ENCODE assay signal across 21 cellular contexts in the genomic region with DNA sequence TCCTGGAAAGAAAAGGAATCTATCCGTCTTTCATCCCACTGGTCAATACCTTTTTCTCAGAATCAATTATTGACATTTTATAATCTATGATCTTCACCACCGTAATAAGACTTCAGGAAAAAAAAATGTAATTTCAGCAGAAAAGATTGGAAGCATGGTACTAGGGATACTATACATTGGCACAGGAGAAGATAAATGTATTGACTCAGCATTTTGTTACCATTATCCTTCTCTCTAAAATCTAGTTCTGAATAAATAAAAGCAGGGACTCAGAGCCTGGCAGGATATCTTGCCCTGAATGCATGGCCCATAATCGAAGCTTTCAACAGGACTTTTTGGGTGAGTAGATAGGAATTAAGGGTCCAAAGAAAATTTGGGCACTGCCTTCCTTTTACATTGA.
A peak's percentile ranks its signal among the peaks of the same experiment; 100 is the strongest.
DNase-seq lines count a peak whose midpoint lies in the region; ATAC-seq, FAIRE-seq and TF ChIP-seq lines count a peak whose summit lies in the region.
"Had no signal": no experiment of that assay in that cellular context is flagged by ENCODE, and none has a peak within 500 bp of the region (broad histone marks: within the 10 kb centered on the region; RNA-seq: fewer than 3 reads in every experiment).

No MANE protein-coding gene starts in this region.

- H3K4me2 ChIP-seq in A549 (no peak overlapping the region), K562 (ENCODE audit: insufficient read depth, low read length) (no peak overlapping the region)
- H3K4me2 ChIP-seq: BLaER1 treated with 17β-estradiol and CSF1 and Interleukin-3, amounts not matched to agents 10 nM and 100 nM had no signal

- no peaks in the 10 kb centered on the region for H3K9me3 ChIP-seq in A549
- H3K9me3 ChIP-seq in K562 (replicated peaks; ENCODE audit: control insufficient read depth, insufficient read depth, low read depth, low read length): no peaks in the 10 kb centered on the region
- H3K9me3 ChIP-seq: BE2C had no signal

- no peak for TF ChIP-seq RAD21 in A549 (conservative IDR thresholded peaks at IDR 0.05 in 1 of 2, IDR thresholded peaks at IDR 0.05 in 1 of 2)
- TF ChIP-seq RAD21 in K562 (CRISPR knock-in tag; conservative IDR thresholded peaks at IDR 0.05 in 1 of 2, IDR thresholded peaks at IDR 0.05 in 1 of 2): no peak

- no peak overlapping the region for H3K27ac ChIP-seq in A549
- no peak overlapping the region for H3K27ac ChIP-seq in K562 (ENCODE audit: extremely low read depth, low read depth, low read length)
- H3K27ac ChIP-seq: 22Rv1; BLaER1 treated with 17β-estradiol and CSF1 and Interleukin-3, amounts not matched to agents 10 nM and 100 nM; GM23248 had no signal

- TF ChIP-seq CTCF in A549 (IDR thresholded peaks at IDR 0.05) (no peak), K562 (IDR thresholded peaks at IDR 0.05 in 2 of 3, conservative IDR thresholded peaks at IDR 0.05 in 1 of 3; ENCODE audit: insufficient read depth in 2 of 3, low read depth in 1 of 3, low read length in 3 of 3) (no peak)

- DNase-seq in DMS53 (lab: John Stamatoyannopoulos, UW) (peak; percentile 21), DMS53 treated with DMSO at 0.1 percent for 48 hours (lab: John Stamatoyannopoulos, UW; ENCODE audit: unreplicated experiment) (no peak), A549 (ENCODE audit: low read depth in 1 of 2, low spot score in 1 of 2) (no peak), K562 (ENCODE audit: extremely low read depth in 1 of 4, low spot score in 3 of 4) (no peak), glomerular visceral epithelial cell (ENCODE audit: extremely low spot score) (no peak), NCI-H1417 treated with DMSO at 0.1 percent for 48 hours (lab: John Stamatoyannopoulos, UW) (no peak)
- DNase-seq: ACHN; AML-193; BE2C; CD4-positive, alpha-beta T cell; CD8-positive, alpha-beta memory T cell; DND-41; GM23248; H9 had no signal

- ATAC-seq in A549: no peak
- no peak for ATAC-seq in K562
- ATAC-seq: HCT116 had no signal

- H3K9ac ChIP-seq in K562 (ENCODE audit: insufficient read depth in 1 of 2, low read depth in 2 of 2, low read length in 2 of 2): no peak overlapping the region
- H3K9ac ChIP-seq: BLaER1 treated with 17β-estradiol and CSF1 and Interleukin-3, amounts not matched to agents 10 nM and 100 nM; GM23248 had no signal

- intact Hi-C loops in K562 (cut with micrococcal nuclease): no loop called here

- H2AFZ ChIP-seq in K562 (ENCODE audit: low read depth, low read length): no peak overlapping the region
- H2AFZ ChIP-seq: GM23248 had no signal

- no peak for FAIRE-seq in A549 (lab: Jason Lieb, UNC)
- no peak for FAIRE-seq in K562 (lab: Jason Lieb, UNC)
- FAIRE-seq: A204.1, D721Med, G401.6, GM12892 had no signal

- H3K4me1 ChIP-seq in A549: no peaks in the 10 kb centered on the region
- H3K4me1 ChIP-seq in K562 (replicated peaks in 1 of 2; ENCODE audit: control insufficient read depth in 2 of 2, insufficient read depth in 2 of 2, low read length in 2 of 2): no peaks in the 10 kb centered on the region
- H3K4me1 ChIP-seq: BE2C; BLaER1 treated with 17β-estradiol and CSF1 and Interleukin-3, amounts not matched to agents 10 nM and 100 nM had no signal

- H3K4me3 ChIP-seq in A549: no peak overlapping the region
- H3K4me3 ChIP-seq in K562: no peak overlapping the region
- H3K4me3 ChIP-seq: BLaER1 treated with 17β-estradiol and CSF1 and Interleukin-3, amounts not matched to agents 10 nM and 100 nM; GM23248 had no signal

- no TSS peak for BruUV-seq in K562 (replicated peaks; lab: Mats Ljungman, UMichigan)

- TF ChIP-seq POLR2A in A549 (IDR thresholded peaks at IDR 0.05; ENCODE audit: low read length): no peak
- TF ChIP-seq POLR2A in K562 (conservative IDR thresholded peaks at IDR 0.05): no peak

- H3K9me1 ChIP-seq in K562 (ENCODE audit: control insufficient read depth, insufficient read depth, low read length): no peaks in the 10 kb centered on the region

- H4K20me1 ChIP-seq in K562 (replicated peaks; ENCODE audit: control insufficient read depth, insufficient read depth, low read length): no peaks in the 10 kb centered on the region
- H4K20me1 ChIP-seq: BLaER1 treated with 17β-estradiol and CSF1 and Interleukin-3, amounts not matched to agents 10 nM and 100 nM had no signal

- no peaks in the 10 kb centered on the region for H3K36me3 ChIP-seq in K562 (ENCODE audit: control insufficient read depth, insufficient read depth, low read length)
- H3K36me3 ChIP-seq: BE2C; BLaER1 treated with 17β-estradiol and CSF1 and Interleukin-3, amounts not matched to agents 10 nM and 100 nM had no signal

- POLR2A ChIA-PET in A549 (lab: Yijun Ruan, JAX): no interaction called here
- POLR2A ChIA-PET in K562 (lab: Yijun Ruan, JAX): no interaction called here

- H3K79me2 ChIP-seq in K562 (ENCODE audit: control insufficient read depth, insufficient read depth, low read length): no peaks in the 10 kb centered on the region

- TF ChIP-seq EP300 in A549 (IDR thresholded peaks at IDR 0.05) (no peak), K562 (IDR thresholded peaks at IDR 0.05; ENCODE audit: low read length) (no peak)

- CTCF ChIA-PET in A549 (lab: Yijun Ruan, JAX) (no interaction called here), K562 (lab: Yijun Ruan, JAX; ENCODE audit: low intra/inter-chr PET ratio) (no interaction called here)

- in situ Hi-C loops in K562 (cut with MboI): no loop called here

- no peaks in the 10 kb centered on the region for H3K27me3 ChIP-seq in K562 (ENCODE audit: control insufficient read depth in 2 of 2, insufficient read depth in 2 of 2, low read length in 2 of 2)
- H3K27me3 ChIP-seq: BE2C; BLaER1 treated with 17β-estradiol and CSF1 and Interleukin-3, amounts not matched to agents 10 nM and 100 nM had no signal

- 7% methylated on average over 3 of the region's 3 CpGs for WGBS in A549 (ENCODE audit: missing lambda C conversion rate)
- WGBS in K562 (ENCODE audit: insufficient coverage, low coverage, missing lambda C conversion rate): 2% methylated on average over 3 of the region's 3 CpGs

TF ChIP-seq in A549, 52 proteins besides CTCF, POLR2A, EP300 and RAD21:
- TF ChIP-seq, protein P1, sequence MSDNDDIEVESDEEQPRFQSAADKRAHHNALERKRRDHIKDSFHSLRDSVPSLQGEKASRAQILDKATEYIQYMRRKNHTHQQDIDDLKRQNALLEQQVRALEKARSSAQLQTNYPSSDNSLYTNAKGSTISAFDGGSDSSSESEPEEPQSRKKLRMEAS (IDR thresholded peaks at IDR 0.05): no peak
- peak; percentile 77 for TF ChIP-seq MAFK (IDR thresholded peaks at IDR 0.05; ENCODE audit: partially characterized antibody)

TF ChIP-seq in K562, 482 proteins besides CTCF, POLR2A, EP300 and RAD21:
- TF ChIP-seq MAFF (IDR thresholded peaks at IDR 0.05; ENCODE audit: low read length): peak; percentile 54; the same call in 1 of the 2 replicates
- peak; percentile 48; the same call in 1 of the 2 replicates for TF ChIP-seq MAFG (tag; conservative IDR thresholded peaks at IDR 0.05)
- TF ChIP-seq MAFK (IDR thresholded peaks at IDR 0.05; ENCODE audit: low read length): peak; percentile 34; the same call in 1 of the 2 replicates
- TF ChIP-seq ZNF316 (IDR thresholded peaks at IDR 0.05): peak; percentile 64
- peak; percentile 27; the same call in 1 of the 2 replicates for TF ChIP-seq C11orf30 (IDR thresholded peaks at IDR 0.05; ENCODE audit: low read depth)
- no peak for TF ChIP-seq ZKSCAN1 (IDR thresholded peaks at IDR 0.05; ENCODE audit: low read depth, low read length)
- TF ChIP-seq POLR3G (IDR thresholded peaks at IDR 0.05; ENCODE audit: extremely low read depth, insufficient read length, insufficient replicate concordance): no peak
